In the genomic region with DNA sequence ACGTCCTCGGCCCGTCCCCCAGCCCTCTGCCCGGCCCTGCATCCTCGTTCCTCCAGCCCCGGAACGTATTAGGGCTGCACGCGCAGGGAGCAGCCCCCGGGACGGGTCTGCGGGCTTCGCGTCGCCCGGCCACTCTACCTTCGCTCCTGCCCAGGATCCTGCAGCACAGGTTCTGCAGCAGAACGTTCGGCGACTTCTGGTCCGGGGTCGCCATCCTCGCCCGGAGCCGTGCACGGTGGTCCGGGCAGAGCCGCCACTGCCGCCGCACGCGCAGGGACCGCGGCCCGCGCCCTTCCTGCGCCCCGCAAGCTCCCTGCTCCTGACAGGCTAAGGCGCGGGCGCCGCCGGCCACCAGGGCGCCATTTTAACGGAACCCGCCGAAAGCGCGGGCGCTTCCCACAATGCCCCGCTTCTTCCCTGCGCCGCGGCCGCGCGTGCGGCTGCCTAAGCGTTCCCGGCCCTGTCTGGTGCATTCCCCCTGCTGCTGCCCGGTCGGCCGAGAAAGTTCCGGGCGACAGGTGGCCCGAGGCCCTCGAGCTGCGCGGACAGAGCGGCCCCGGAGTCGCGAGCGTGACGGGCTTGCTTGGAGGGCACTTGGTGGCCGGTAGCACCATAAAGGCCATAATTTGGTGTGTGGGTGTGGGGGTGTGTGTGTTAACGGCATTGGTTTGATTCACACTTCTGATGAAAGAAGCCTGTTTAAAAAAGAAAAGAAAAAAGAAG, we compare ENCODE assay signal across 8 cellular contexts. TPM values are rescaled to one million over a fixed set of nuclear protein-coding genes. Genes with fewer than 3 reads are reported as not detected.
DNase-seq lines count a peak whose midpoint lies in the region; ATAC-seq and TF ChIP-seq lines count a peak whose summit lies in the region.

A gene with protein sequence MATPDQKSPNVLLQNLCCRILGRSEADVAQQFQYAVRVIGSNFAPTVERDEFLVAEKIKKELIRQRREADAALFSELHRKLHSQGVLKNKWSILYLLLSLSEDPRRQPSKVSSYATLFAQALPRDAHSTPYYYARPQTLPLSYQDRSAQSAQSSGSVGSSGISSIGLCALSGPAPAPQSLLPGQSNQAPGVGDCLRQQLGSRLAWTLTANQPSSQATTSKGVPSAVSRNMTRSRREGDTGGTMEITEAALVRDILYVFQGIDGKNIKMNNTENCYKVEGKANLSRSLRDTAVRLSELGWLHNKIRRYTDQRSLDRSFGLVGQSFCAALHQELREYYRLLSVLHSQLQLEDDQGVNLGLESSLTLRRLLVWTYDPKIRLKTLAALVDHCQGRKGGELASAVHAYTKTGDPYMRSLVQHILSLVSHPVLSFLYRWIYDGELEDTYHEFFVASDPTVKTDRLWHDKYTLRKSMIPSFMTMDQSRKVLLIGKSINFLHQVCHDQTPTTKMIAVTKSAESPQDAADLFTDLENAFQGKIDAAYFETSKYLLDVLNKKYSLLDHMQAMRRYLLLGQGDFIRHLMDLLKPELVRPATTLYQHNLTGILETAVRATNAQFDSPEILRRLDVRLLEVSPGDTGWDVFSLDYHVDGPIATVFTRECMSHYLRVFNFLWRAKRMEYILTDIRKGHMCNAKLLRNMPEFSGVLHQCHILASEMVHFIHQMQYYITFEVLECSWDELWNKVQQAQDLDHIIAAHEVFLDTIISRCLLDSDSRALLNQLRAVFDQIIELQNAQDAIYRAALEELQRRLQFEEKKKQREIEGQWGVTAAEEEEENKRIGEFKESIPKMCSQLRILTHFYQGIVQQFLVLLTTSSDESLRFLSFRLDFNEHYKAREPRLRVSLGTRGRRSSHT (minus strand): TSS at position 387 of the 723 bp plus-strand sequence. CDS start 173 bp downstream, at position 214.

- H3K36me3 Mint-ChIP-seq in CD4-positive, alpha-beta T cell (ENCODE audit: low read depth): peaks cover 17% of the 10 kb centered on the region
- H3K36me3 Mint-ChIP-seq in memory B cell: no peaks in the 10 kb centered on the region

- no peaks in the 10 kb centered on the region for H3K36me3 ChIP-seq in effector memory CD4-positive, alpha-beta T cell (ENCODE audit: control insufficient read depth, insufficient read depth, low read length)

- H3K4me3 Mint-ChIP-seq in CD4-positive, alpha-beta T cell: peak within 1 kb of the TSS; percentile 96
- H3K4me3 Mint-ChIP-seq in memory B cell: peak within 1 kb of the TSS; percentile 92

- intact Hi-C loops in CD4-positive, alpha-beta T cell (cut with DNase I, micrococcal nuclease): loop anchor here in 1 of 2 experiments (1.0 to 10.0 kb wide), 3 partner anchors 103 to 1881 kb away; a partner anchor contains a TSS

- H3K27ac Mint-ChIP-seq in CD4-positive, alpha-beta T cell: peak within 1 kb of the TSS; percentile 73
- H3K27ac Mint-ChIP-seq in memory B cell: peak within 1 kb of the TSS; percentile 94

- POLR2A ChIA-PET in CD4-positive, alpha-beta T cell (lab: Charles Lee): interaction anchor here (0.6 to 1.6 kb wide), 4 partner anchors 19 to 710 kb away, joined by 3 to 4 read pairs (median 3); no protein-coding TSS in a partner anchor
- POLR2A ChIA-PET in activated CD8-positive, alpha-beta memory T cell treated with anti-CD3 and anti-CD28 coated beads for 36 hours (lab: Charles Lee): interaction anchor here (0.6 kb wide), 1 partner anchor 130 kb away, joined by 4 read pairs; no protein-coding TSS in a partner anchor

- peak within 1 kb of the TSS; percentile 75 for H3K27ac ChIP-seq in CD4-positive, alpha-beta T cell (ENCODE audit: low read depth, low read length)
- H3K27ac ChIP-seq in effector memory CD4-positive, alpha-beta T cell (ENCODE audit: insufficient read depth, low read length, poor library complexity, severe bottlenecking): peak within 1 kb of the TSS; percentile 68

- H3K4me1 ChIP-seq in effector memory CD4-positive, alpha-beta T cell (ENCODE audit: control insufficient read depth, insufficient read depth, low read length, poor library complexity, severe bottlenecking): peaks cover 7% of the 10 kb centered on the region

- no peaks in the 10 kb centered on the region for H3K9me3 ChIP-seq in CD4-positive, alpha-beta T cell (ENCODE audit: control insufficient read depth, low read length)
- H3K9me3 ChIP-seq in effector memory CD4-positive, alpha-beta T cell (ENCODE audit: control insufficient read depth, low read length): no peaks in the 10 kb centered on the region

- CTCF ChIA-PET in CD4-positive, alpha-beta T cell (lab: Charles Lee): interaction anchor here (1.0 kb wide), 2 partner anchors 13 to 18 kb away, joined by 3 read pairs; no protein-coding TSS in a partner anchor
- CTCF ChIA-PET in activated CD8-positive, alpha-beta memory T cell treated with anti-CD3 and anti-CD28 coated beads for 36 hours (lab: Charles Lee): interaction anchor here (1.5 to 1.7 kb wide), 2 partner anchors 14 to 18 kb away, joined by 5 to 6 read pairs; no protein-coding TSS in a partner anchor

- ATAC-seq in CD4-positive, alpha-beta T cell (ENCODE audit: poor library complexity): peak; percentile 86
- ATAC-seq in GM19395 (IDR thresholded peaks at IDR 0.05; ENCODE audit: unreplicated experiment): peak; percentile 75
- peak; percentile 73 for ATAC-seq in HG03521 (IDR thresholded peaks at IDR 0.05; ENCODE audit: unreplicated experiment)
- ATAC-seq in memory B cell (ENCODE audit: low read depth): peak; percentile 84

- H3K4me1 Mint-ChIP-seq in CD4-positive, alpha-beta T cell (ENCODE audit: low read depth): peaks cover 39% of the 10 kb centered on the region
- peaks cover 31% of the 10 kb centered on the region for H3K4me1 Mint-ChIP-seq in memory B cell

- TF ChIP-seq CTCF in CD4-positive, alpha-beta T cell (IDR thresholded peaks at IDR 0.05): no peak

- no peaks in the 10 kb centered on the region for H3K27me3 Mint-ChIP-seq in CD4-positive, alpha-beta T cell
- no peaks in the 10 kb centered on the region for H3K27me3 Mint-ChIP-seq in memory B cell

- H3K9me3 Mint-ChIP-seq in CD4-positive, alpha-beta T cell: no peaks in the 10 kb centered on the region
- H3K9me3 Mint-ChIP-seq in memory B cell: no peaks in the 10 kb centered on the region

- H3K4me3 ChIP-seq in effector memory CD4-positive, alpha-beta T cell (ENCODE audit: insufficient read depth, low read depth, low read length, poor library complexity, severe bottlenecking): peak within 1 kb of the TSS; percentile 97

- no peaks in the 10 kb centered on the region for H3K27me3 ChIP-seq in CD4-positive, alpha-beta T cell (ENCODE audit: control insufficient read depth, insufficient read depth, low read length)
- no peaks in the 10 kb centered on the region for H3K27me3 ChIP-seq in effector memory CD4-positive, alpha-beta T cell (replicated peaks; ENCODE audit: control insufficient read depth, insufficient read depth, low read length, poor library complexity, severe bottlenecking)

- peak; percentile 61 to 80 (median 70) for DNase-seq in CD4-positive, alpha-beta T cell
- DNase-seq in NOMO-1 (lab: John Stamatoyannopoulos, UW; ENCODE audit: unreplicated experiment in 2 of 2) (peak; percentile 62 to 81), memory B cell (ENCODE audit: low spot score in 2 of 2) (peak; percentile 71 to 80)
- peak; percentile 53 to 61 (median 61) for DNase-seq in effector memory CD4-positive, alpha-beta T cell
- DNase-seq in stimulated activated CD8-positive, alpha-beta memory T cell treated with anti-CD3 and anti-CD28 coated beads, Interleukin-12 subunit alpha, Interleukin-12 subunit beta, amount 100 ng/mL, for 1 hour (ENCODE audit: low read depth): peak; percentile 56

RNA-seq across cellular contexts. Expression of the gene that starts here (rescaled TPM):
- total RNA-seq in CD4-positive, alpha-beta T cell: 10 to 100 TPM; 30.6 to 31.3 TPM
- 10 to 100 TPM; 43.1 to 44.0 TPM for total RNA-seq in activated CD8-positive, alpha-beta memory T cell treated with anti-CD3 and anti-CD28 coated beads for 36 hours

Comparison
In these comparisons a context has a peak if more than half of its experiments do, and no peak if none do; other contexts are left out.
1. Peak in every context shown above with its lines: DNase-seq, ATAC-seq, H3K4me3 ChIP-seq and H3K27ac ChIP-seq.